In genomic region chr4:77911842-77912450, GRCh38 we compare ENCODE assay signal across 17 cellular contexts. TPM values are rescaled to one million over a fixed set of nuclear protein-coding genes. Genes with fewer than 3 reads are reported as not detected.
A peak's percentile ranks its signal among the peaks of the same experiment; 100 is the strongest.
DNase-seq lines count a peak whose midpoint lies in the region; ATAC-seq, FAIRE-seq and TF ChIP-seq lines count a peak whose summit lies in the region.
"Had no signal": no experiment of that assay in that cellular context is flagged by ENCODE, and none has a peak within 500 bp of the region (broad histone marks: within the 10 kb centered on the region; RNA-seq: fewer than 3 reads in every experiment).

No MANE protein-coding gene starts in this region.

- H3K27me3 ChIP-seq in HepG2 (ENCODE audit: control insufficient read depth in 1 of 2, insufficient read depth in 2 of 2, low read length in 2 of 2), result no peaks in the 10 kb centered on the region
- H3K27me3 ChIP-seq in right lobe of liver, result no peaks in the 10 kb centered on the region
- H3K27me3 ChIP-seq in small intestine (ENCODE audit: control insufficient read depth in 2 of 2, insufficient read depth in 2 of 2, low read length in 2 of 2), result no peaks in the 10 kb centered on the region
- no peaks in the 10 kb centered on the region for H3K27me3 ChIP-seq in body of pancreas
- H3K27me3 ChIP-seq: tibial nerve had no signal

- H3K9ac ChIP-seq in HepG2 (ENCODE audit: insufficient read depth, low read depth, low read length), result no peak overlapping the region

- TF ChIP-seq POLR2A in HepG2 (IDR thresholded peaks at IDR 0.05; ENCODE audit: insufficient read depth in 1 of 2, low read depth in 2 of 2, low read length in 2 of 2), result no peak
- TF ChIP-seq POLR2A in right lobe of liver (IDR thresholded peaks at IDR 0.05), result no peak
- no peak for TF ChIP-seq POLR2A in body of pancreas (IDR thresholded peaks at IDR 0.05)

- TSS peak; percentile 12 for BruUV-seq in HepG2 (replicated peaks; lab: Mats Ljungman, UMichigan)

- H3K79me2 ChIP-seq in HepG2 (ENCODE audit: insufficient read depth, low read length), result no peaks in the 10 kb centered on the region

- no peak overlapping the region for H3K4me3 ChIP-seq in HepG2 (replicated peaks in 1 of 3; ENCODE audit: insufficient read depth in 1 of 3, low read depth in 2 of 3, low read length in 3 of 3)
- H3K4me3 ChIP-seq in right lobe of liver, result no peak overlapping the region
- H3K4me3 ChIP-seq in small intestine (ENCODE audit: low read depth in 1 of 2, low read length in 2 of 2), result no peak overlapping the region
- no peak overlapping the region for H3K4me3 ChIP-seq in body of pancreas
- H3K4me3 ChIP-seq: PC-9, tibial nerve had no signal

- H3K4me1 ChIP-seq in HepG2 (ENCODE audit: insufficient read depth, low read length) (no peaks in the 10 kb centered on the region), right lobe of liver (no peaks in the 10 kb centered on the region), small intestine (ENCODE audit: control insufficient read depth in 2 of 2, insufficient read depth in 1 of 2, low read depth in 1 of 2, low read length in 1 of 2) (no peaks in the 10 kb centered on the region), body of pancreas (no peaks in the 10 kb centered on the region)
- H3K4me1 ChIP-seq: tibial nerve had no signal

- ATAC-seq in HepG2, result no peak
- no peak for ATAC-seq in right lobe of liver
- peak; percentile 92 for ATAC-seq in HG02885 (IDR thresholded peaks at IDR 0.05; ENCODE audit: poor library complexity, unreplicated experiment)
- no peak for ATAC-seq in body of pancreas
- ATAC-seq in GM19328 (IDR thresholded peaks at IDR 0.05; ENCODE audit: unreplicated experiment), result no peak
- ATAC-seq: HCT116 had no signal

- 97% methylated on average over 3 of the region's 3 CpGs for WGBS in HepG2 (ENCODE audit: low lambda C conversion rate)
- 55% methylated on average over 3 of the region's 3 CpGs for WGBS in right lobe of liver (ENCODE audit: insufficient coverage, low coverage, low lambda C conversion rate, missing lambda C conversion rate)
- 87 to 94% (median 91%) methylated on average over 3 of the region's 3 CpGs for WGBS in small intestine, 3 donors
- WGBS in body of pancreas, 2 donors, result 86 to 97% methylated on average over 3 of the region's 3 CpGs

- no peaks in the 10 kb centered on the region for H3K9me3 ChIP-seq in HepG2 (ENCODE audit: low read length)
- H3K9me3 ChIP-seq in right lobe of liver, result no peaks in the 10 kb centered on the region
- H3K9me3 ChIP-seq in small intestine (ENCODE audit: control insufficient read depth, low read depth), result no peaks in the 10 kb centered on the region
- H3K9me3 ChIP-seq in body of pancreas, result no peaks in the 10 kb centered on the region

- CTCF ChIA-PET in HepG2 (lab: Yijun Ruan, JAX; ENCODE audit: low intra/inter-chr PET ratio, low total read pairs), result no interaction called here

- intact Hi-C loops in HepG2 (cut with micrococcal nuclease; ENCODE audit: unreplicated experiment), result no loop called here
- intact Hi-C loops in right lobe of liver (cut with DNase I), result no loop called here
- intact Hi-C loops in body of pancreas (cut with DNase I), result no loop called here

- in situ Hi-C loops in HepG2 (cut with HindIII; ENCODE audit: extremely low pct_ligation_motif_present, low pct_unique_long_range_greater_than_20kb), result no loop called here

- no peak for DNase-seq in HepG2 (ENCODE audit: low spot score)
- DNase-seq in right lobe of liver, result no peak
- DNase-seq in NOMO-1 (lab: John Stamatoyannopoulos, UW; ENCODE audit: unreplicated experiment in 2 of 2), result peak; percentile 78 to 96
- no peak for DNase-seq in globus pallidus (ENCODE audit: low spot score)
- DNase-seq in small intestine, result no peak
- DNase-seq in body of pancreas, result no peak
- DNase-seq: 8988T; activated naive CD4-positive, alpha-beta T cell treated with anti-CD3 and anti-CD28 coated beads, Interleukin-2, amount 10 ng/mL, durations not matched to agents 7 days and 5 days; effector CD8-positive, alpha-beta T cell; immature natural killer cell; NCI-H1092 treated with DMSO at 0.1 percent for 48 hours; PC-9; stimulated activated CD4-positive, alpha-beta T cell treated with anti-CD3 and anti-CD28 coated beads, Interleukin-4, amount 100 ng/mL, for 4 hours had no signal

- TF ChIP-seq EP300 in HepG2 (IDR thresholded peaks at IDR 0.05; ENCODE audit: low read depth in 2 of 2, low read length in 2 of 2), result no peak
- no peak for TF ChIP-seq EP300 in HepG2 (CRISPR knock-in tag; IDR thresholded peaks at IDR 0.05; ENCODE audit: borderline replicate concordance)

- H3K27ac ChIP-seq in HepG2 (ENCODE audit: extremely low read length, insufficient read depth, low read length) (no peak overlapping the region), right lobe of liver (no peak overlapping the region), small intestine (ENCODE audit: low read depth in 1 of 2, low read length in 1 of 2) (no peak overlapping the region), body of pancreas (no peak overlapping the region)
- H3K27ac ChIP-seq: PC-9, tibial nerve had no signal

- H3K36me3 ChIP-seq in HepG2 (replicated peaks in 1 of 2; ENCODE audit: control insufficient read depth in 1 of 2, insufficient read depth in 2 of 2, low read length in 2 of 2), result peaks cover 4 to 21% of the 10 kb centered on the region in 2 experiments
- no peaks in the 10 kb centered on the region for H3K36me3 ChIP-seq in right lobe of liver
- H3K36me3 ChIP-seq in small intestine (ENCODE audit: control insufficient read depth in 2 of 2, insufficient read depth in 2 of 2, low read length in 2 of 2), result peaks cover 0 to 1% of the 10 kb centered on the region in 2 donors
- peaks cover 0 to 3% of the 10 kb centered on the region in 2 donors for H3K36me3 ChIP-seq in body of pancreas (replicated peaks in 1 of 2; ENCODE audit: insufficient read depth in 1 of 2, low read depth in 2 of 2)

- POLR2A ChIA-PET in HepG2 (lab: Yijun Ruan, JAX), result no interaction called here

- no peak for TF ChIP-seq CTCF in HepG2 (CRISPR knock-in tag; IDR thresholded peaks at IDR 0.05)
- no peak for TF ChIP-seq CTCF in right lobe of liver (IDR thresholded peaks at IDR 0.05)
- no peak for TF ChIP-seq CTCF in body of pancreas (IDR thresholded peaks at IDR 0.05)

- no peak for TF ChIP-seq RAD21 in HepG2 (CRISPR knock-in tag; IDR thresholded peaks at IDR 0.05)

- no peak overlapping the region for H3K4me2 ChIP-seq in HepG2 (ENCODE audit: low read depth, low read length)
- H3K4me2 ChIP-seq: PC-9 had no signal

- H2AFZ ChIP-seq in HepG2 (ENCODE audit: low read length), result no peak overlapping the region
- H2AFZ ChIP-seq: PC-9 had no signal

- FAIRE-seq in HepG2 (lab: Jason Lieb, UNC) (no peak), small intestine (lab: Jason Lieb, UNC) (no peak)

- no peaks in the 10 kb centered on the region for H4K20me1 ChIP-seq in HepG2 (ENCODE audit: insufficient read depth, low read length)

TF ChIP-seq in HepG2, 621 proteins besides CTCF, POLR2A, EP300 and RAD21 (continues in another document):
- no peak for TF ChIP-seq FOSL2 (CRISPR knock-in tag; IDR thresholded peaks at IDR 0.05)
- no peak for TF ChIP-seq ZSCAN5A (CRISPR knock-in tag; IDR thresholded peaks at IDR 0.05; ENCODE audit: borderline replicate concordance)

RNA-seq across cellular contexts. Expression of gene MRPL1, which starts 49.3 kb away (rescaled TPM):
- total RNA-seq in HepG2 (2016; rRNA removed; fragmentation: Illumina TruSeq; extraction: Trizol), result 61.5 and 86.1 TPM in 2 replicates
- 24.2 and 24.6 TPM in 2 replicates for total RNA-seq in HepG2 (2016; cell fraction: cytosol; rRNA removed; fragmentation: Illumina TruSeq; extraction: Trizol; ENCODE audit: low read depth)
- 59.8 and 88.0 TPM in 2 replicates for total RNA-seq in HepG2 (2016; cell fraction: insoluble cytoplasmic fraction; rRNA removed; fragmentation: Illumina TruSeq; extraction: Trizol)
- 28.9 and 30.9 TPM in 2 replicates for total RNA-seq in HepG2 (2016; cell fraction: membrane; rRNA removed; fragmentation: Illumina TruSeq; extraction: Trizol)
- total RNA-seq in HepG2 (2016; cell fraction: nucleus; rRNA removed; fragmentation: Illumina TruSeq; extraction: Trizol), result 37.9 and 38.5 TPM in 2 replicates
- 14.7 and 23.3 TPM in 2 replicates for polyA plus RNA-seq in HepG2 (2011; rRNA removed)
- 7.4 and 10.3 TPM in 2 replicates for polyA plus RNA-seq in HepG2 (2011; cell fraction: cytosol; rRNA removed)
- polyA plus RNA-seq in HepG2 (2011; cell fraction: nucleus; rRNA removed), result 3.6 and 6.4 TPM in 2 replicates
- 17.1 and 30.1 TPM in 2 replicates for polyA plus RNA-seq in HepG2 (2012)
- polyA plus RNA-seq in HepG2 (2016; cell fraction: cytosol; fragmentation: Illumina TruSeq; extraction: Trizol; ENCODE audit: low read depth), result 17.6 and 17.9 TPM in 2 replicates
- 78.7 and 83.9 TPM in 2 replicates for polyA plus RNA-seq in HepG2 (2016; cell fraction: insoluble cytoplasmic fraction; fragmentation: Illumina TruSeq; extraction: Trizol; ENCODE audit: low read depth)
- 21.9 and 24.3 TPM in 2 replicates for polyA plus RNA-seq in HepG2 (2016; cell fraction: membrane; fragmentation: Illumina TruSeq; extraction: Trizol; ENCODE audit: low read depth)
- polyA plus RNA-seq in HepG2 (2016; cell fraction: nucleus; fragmentation: Illumina TruSeq; extraction: Trizol; ENCODE audit: insufficient read depth, low read depth), result 34.0 and 38.0 TPM in 2 replicates
- polyA minus RNA-seq in HepG2 (2011; rRNA and poly(A)+ RNA removed; ENCODE audit: low replicate concordance), result 2.9 and 3.6 TPM in 2 replicates
- 7.6 and 8.1 TPM in 2 replicates for polyA minus RNA-seq in HepG2 (2011; cell fraction: cytosol; rRNA and poly(A)+ RNA removed)
- 33.4 and 37.1 TPM in 2 replicates for polyA minus RNA-seq in HepG2 (2011; cell fraction: nucleus; rRNA and poly(A)+ RNA removed)
- total RNA-seq in right lobe of liver, result 10 to 100 TPM; 12.8 to 26.0 (median 17.8) TPM
- polyA plus RNA-seq in small intestine, result 10 to 100 TPM; 21.9 to 61.8 (median 30.2) TPM
- total RNA-seq in body of pancreas, result 10 to 100 TPM; 12.2 to 23.4 TPM

Comparison
In these comparisons a context has a peak if more than half of its experiments do, and no peak if none do; other contexts are left out.
1. DNase-seq: peak in NOMO-1 (2 of 2); none in HepG2 (single experiment), right lobe of liver (0 of 3), globus pallidus (single experiment), small intestine (single experiment) and body of pancreas (0 of 4).